In the genomic region with DNA sequence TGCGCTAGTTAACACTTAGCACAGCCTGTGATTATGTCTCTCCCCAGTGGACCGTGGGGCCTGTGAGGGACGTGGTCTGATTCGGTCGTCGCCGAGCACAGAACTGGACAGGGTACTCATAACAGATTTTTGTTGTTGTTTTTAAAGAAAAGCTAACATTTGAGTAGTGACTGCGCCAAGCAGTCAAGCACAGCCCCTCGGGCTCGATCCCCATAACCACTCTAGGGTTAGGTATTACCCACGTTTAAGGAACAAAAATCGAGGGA, we compare ENCODE assay signal across 8 cellular contexts. TPM values are rescaled to one million over a fixed set of nuclear protein-coding genes. Genes with fewer than 3 reads are reported as not detected.
A peak's percentile ranks its signal among the peaks of the same experiment; 100 is the strongest.
DNase-seq lines count a peak whose midpoint lies in the region; TF ChIP-seq lines count a peak whose summit lies in the region.

No MANE protein-coding gene starts in this region.

- H3K4me2 ChIP-seq in PC-9 (peak overlapping the region; percentile 89), trophoblast cell (ENCODE audit: low read length) (peak overlapping the region; percentile 87)

- peak overlapping the region; percentile 1 for H3K4ac ChIP-seq in trophoblast cell (ENCODE audit: low read depth, low read length)

- no peak overlapping the region for H3K14ac ChIP-seq in trophoblast cell (ENCODE audit: low read length)

- H3K36me3 ChIP-seq in ES-I3 (ENCODE audit: insufficient read depth, low read length) (no peaks in the 10 kb centered on the region), PC-9 (ENCODE audit: low read depth) (no peaks in the 10 kb centered on the region), esophagus (ENCODE audit: control insufficient read depth in 2 of 2, insufficient read depth in 2 of 2, low read length in 1 of 2) (peaks cover 0 to 9% of the 10 kb centered on the region in 2 donors), trophoblast cell (ENCODE audit: control insufficient read depth in 1 of 2, insufficient read depth in 2 of 2, low read length in 2 of 2) (peaks cover 16 to 21% of the 10 kb centered on the region in 2 experiments)

- H4K91ac ChIP-seq in trophoblast cell (ENCODE audit: low read depth, low read length) = no peak overlapping the region

- H2BK120ac ChIP-seq in trophoblast cell (ENCODE audit: insufficient read depth, low read length, poor library complexity) = no peak overlapping the region

- no peak overlapping the region for H2BK12ac ChIP-seq in trophoblast cell (ENCODE audit: low read length)

- no peak for TF ChIP-seq CTCF in PC-9 (conservative IDR thresholded peaks at IDR 0.05)

- H2BK5ac ChIP-seq in trophoblast cell (ENCODE audit: low read depth, low read length, poor library complexity) = no peak overlapping the region

- peaks cover 33% of the 10 kb centered on the region for H4K20me1 ChIP-seq in PC-9 (ENCODE audit: insufficient read depth)

- peaks cover 51% of the 10 kb centered on the region for H3K79me2 ChIP-seq in PC-9 (ENCODE audit: low read depth)
- peaks cover 14% of the 10 kb centered on the region for H3K79me2 ChIP-seq in trophoblast cell (ENCODE audit: control insufficient read depth, insufficient read depth, low read length, poor library complexity)

- peaks cover 7% of the 10 kb centered on the region for H3K79me1 ChIP-seq in trophoblast cell (ENCODE audit: low read length)

- intact Hi-C loops in PC-9 (cut with micrococcal nuclease; ENCODE audit: unreplicated experiment) = loop anchor here (1.0 kb wide), 1 partner anchor 33 kb away; no protein-coding TSS in a partner anchor

- BruUV-seq in PC-9 (replicated peaks; lab: Mats Ljungman, UMichigan) = no TSS peak

- H4K8ac ChIP-seq in trophoblast cell (ENCODE audit: low read depth, low read length) = peak overlapping the region; percentile 13

- DNase-seq in PC-9 (no peak), trophoblast cell (no peak), inferior parietal cortex (ENCODE audit: extremely low spot score) (no peak), NCI-H1694 treated with DMSO at 0.1 percent for 48 hours (lab: John Stamatoyannopoulos, UW) (no peak), NCI-H446 treated with DMSO at 0.1 percent for 48 hours (lab: John Stamatoyannopoulos, UW) (no peak), globus pallidus (ENCODE audit: low spot score) (no peak)

- H2AFZ ChIP-seq in PC-9 (peak overlapping the region; percentile 97), trophoblast cell (ENCODE audit: insufficient read depth, low read length, poor library complexity) (no peak overlapping the region)

- H4K12ac ChIP-seq in trophoblast cell (ENCODE audit: low read depth, low read length) = no peak overlapping the region

- H3K27me3 ChIP-seq in PC-9 (ENCODE audit: insufficient read depth, low read depth) (no peaks in the 10 kb centered on the region), esophagus (ENCODE audit: control insufficient read depth in 1 of 2, insufficient read depth in 2 of 2, low read length in 2 of 2) (no peaks in the 10 kb centered on the region), trophoblast cell (ENCODE audit: insufficient read depth, low read length) (no peaks in the 10 kb centered on the region)

- peak overlapping the region; percentile 80 for H3K9ac ChIP-seq in ES-I3 (ENCODE audit: low read depth, low read length)
- no peak overlapping the region for H3K9ac ChIP-seq in trophoblast cell (ENCODE audit: low read length)

- H3K18ac ChIP-seq in trophoblast cell (ENCODE audit: low read length) = no peak overlapping the region

- 53 to 64% methylated on average over 12 of the region's 12 CpGs for WGBS in esophagus, 2 donors
- WGBS in trophoblast cell (ENCODE audit: extremely low coverage, insufficient coverage, insufficient read length) = no CpG with 5 or more reads among the region's 12 CpGs

- H3K4me1 ChIP-seq in ES-I3 (ENCODE audit: insufficient read depth, low read length) = 0 out of 2 replicates have a peak, but pooled peaks cover 7% of the 10 kb centered on the region
- peaks cover 37% of the 10 kb centered on the region for H3K4me1 ChIP-seq in PC-9 (replicated peaks; ENCODE audit: insufficient read depth)
- peaks cover 0 to 15% of the 10 kb centered on the region in 2 donors for H3K4me1 ChIP-seq in esophagus (ENCODE audit: control insufficient read depth in 2 of 2, insufficient read depth in 2 of 2, low read length in 1 of 2)
- peaks cover 7 to 17% of the 10 kb centered on the region in 2 experiments for H3K4me1 ChIP-seq in trophoblast cell (ENCODE audit: control insufficient read depth in 1 of 2, insufficient read depth in 2 of 2, low read length in 2 of 2)

- H3K23ac ChIP-seq in trophoblast cell (ENCODE audit: low read length) = no peak overlapping the region

- CTCF ChIA-PET in PC-9 (lab: Charles Lee) = interaction anchor here (0.5 to 1.1 kb wide), 4 partner anchors 10 to 288 kb away, joined by 6 to 21 read pairs (median 9); no protein-coding TSS in a partner anchor

- peak overlapping the region; percentile 99 for H3K4me3 ChIP-seq in PC-9
- peak overlapping the region; percentile 81 to 93 for H3K4me3 ChIP-seq in esophagus (ENCODE audit: low read depth in 1 of 2, low read length in 2 of 2)
- peak overlapping the region; percentile 42 for H3K4me3 ChIP-seq in trophoblast cell (ENCODE audit: low read depth, low read length)

- no peak overlapping the region for H2AK5ac ChIP-seq in trophoblast cell (ENCODE audit: low read length)

- H3K9me2 ChIP-seq in PC-9 (ENCODE audit: insufficient read depth) = no peaks in the 10 kb centered on the region

- POLR2A ChIA-PET in PC-9 (lab: Charles Lee; ENCODE audit: unreplicated experiment) = interaction anchor here (0.6 to 1.2 kb wide), 4 partner anchors 19 to 361 kb away, joined by 3 to 20 read pairs (median 5); partner anchors contain the start of gene AP2A1

- H3K9me3 ChIP-seq in ES-I3 (ENCODE audit: control insufficient read depth, insufficient read depth, low read length) (no peaks in the 10 kb centered on the region), PC-9 (ENCODE audit: insufficient read depth, low read depth) (no peaks in the 10 kb centered on the region), esophagus (ENCODE audit: control insufficient read depth in 2 of 2, insufficient read depth in 1 of 2, low read depth in 1 of 2, low read length in 1 of 2) (no peaks in the 10 kb centered on the region), trophoblast cell (ENCODE audit: insufficient read depth, low read depth, low read length) (no peaks in the 10 kb centered on the region)

- peaks cover 61% of the 10 kb centered on the region; the same call in 1 of the 2 replicates for H3F3A ChIP-seq in PC-9 (ENCODE audit: insufficient read depth, low read depth)

- H3K27ac ChIP-seq in PC-9 = peak overlapping the region; percentile 90; the same call in 1 of the 2 replicates
- H3K27ac ChIP-seq in esophagus (ENCODE audit: low read depth in 2 of 2, low read length in 1 of 2) = peak overlapping the region; percentile 36 to 98
- H3K27ac ChIP-seq in trophoblast cell (ENCODE audit: low read depth, low read length) = no peak overlapping the region

RNA-seq across cellular contexts. Expression of gene PTOV1, which starts 0.8 kb away (rescaled TPM):
- 151 and 155 TPM in 2 replicates for total RNA-seq in PC-9 (2021)
- polyA plus RNA-seq in esophagus = 10 to 100 TPM; 59.1 to 92.8 TPM
- 233 and 241 TPM in 2 replicates for polyA plus RNA-seq in trophoblast cell (2013)

RNA-seq across cellular contexts. Expression of gene PNKP, which starts 17.2 kb away (rescaled TPM):
- total RNA-seq in PC-9 (2021) = 82.7 and 85.6 TPM in 2 replicates
- 10 to 100 TPM; 27.5 to 65.1 TPM for polyA plus RNA-seq in esophagus
- 43.8 and 44.8 TPM in 2 replicates for polyA plus RNA-seq in trophoblast cell (2013)

RNA-seq across cellular contexts. Expression of gene AKT1S1, which starts 27.0 kb away (rescaled TPM):
- total RNA-seq in PC-9 (2021) = 109 and 143 TPM in 2 replicates
- 10 to 100 TPM; 33.8 to 46.9 TPM for polyA plus RNA-seq in esophagus
- polyA plus RNA-seq in trophoblast cell (2013) = 142 and 143 TPM in 2 replicates

RNA-seq across cellular contexts. Expression of gene TBC1D17, which starts 27.3 kb away (rescaled TPM):
- 52.1 and 62.3 TPM in 2 replicates for total RNA-seq in PC-9 (2021)
- polyA plus RNA-seq in esophagus = 10 to 100 TPM; 21.8 to 32.6 TPM
- polyA plus RNA-seq in trophoblast cell (2013) = 38.8 and 40.1 TPM in 2 replicates

RNA-seq across cellular contexts. Expression of gene MED25, which starts 32.1 kb away (rescaled TPM):
- 92.2 and 99.6 TPM in 2 replicates for total RNA-seq in PC-9 (2021)
- 10 to 100 TPM; 27.7 to 54.9 TPM for polyA plus RNA-seq in esophagus
- 50.3 and 50.7 TPM in 2 replicates for polyA plus RNA-seq in trophoblast cell (2013)

Comparison
In these comparisons a context has a peak if more than half of its experiments do, and no peak if none do; other contexts are left out.
1. H3K4me3 ChIP-seq: peak in every context shown above with its lines; median percentile 99 in PC-9; 87 in esophagus; 42 in trophoblast cell.